Comparison of ENCODE assay signal across 20 cellular contexts in the genomic region with DNA sequence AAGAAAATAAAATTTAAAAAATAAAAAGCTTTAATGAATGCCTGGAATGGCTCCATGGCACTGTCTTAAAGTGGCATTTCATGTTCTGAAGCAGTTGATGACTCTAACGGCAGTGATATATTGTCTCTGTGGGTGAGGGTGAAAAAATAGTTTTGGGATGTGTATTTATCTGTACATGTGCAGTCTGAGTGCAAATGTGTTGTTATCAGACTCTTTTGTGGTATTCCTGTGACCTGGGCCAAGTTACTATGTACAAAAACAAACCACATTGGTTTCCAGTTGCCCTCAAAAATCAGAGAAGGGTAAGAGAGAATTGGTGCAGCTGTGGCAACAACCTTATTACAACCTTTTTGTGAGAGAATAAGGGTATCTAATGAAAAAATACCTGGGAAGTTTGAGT.
DNase-seq lines count a peak whose midpoint lies in the region; ATAC-seq, FAIRE-seq and TF ChIP-seq lines count a peak whose summit lies in the region.
"Had no signal": no experiment of that assay in that cellular context is flagged by ENCODE, and none has a peak within 500 bp of the region (broad histone marks: within the 10 kb centered on the region; RNA-seq: fewer than 3 reads in every experiment).

No MANE protein-coding gene starts in this region.

- no peak overlapping the region for H3K27ac Mint-ChIP-seq in activated CD4-positive, alpha-beta memory T cell treated with anti-CD3 and anti-CD28 coated beads, Interleukin-2, amount 10 ng/mL, durations not matched to agents 7 days and 5 days
- H3K27ac Mint-ChIP-seq: activated naive CD8-positive, alpha-beta T cell treated with anti-CD3 and anti-CD28 coated beads for 36 hours; HFFc6; neural progenitor cell had no signal

- H3K36me3 Mint-ChIP-seq in activated CD4-positive, alpha-beta memory T cell treated with anti-CD3 and anti-CD28 coated beads, Interleukin-2, amount 10 ng/mL, durations not matched to agents 7 days and 5 days (ENCODE audit: low read depth) = no peaks in the 10 kb centered on the region
- H3K36me3 Mint-ChIP-seq: neural progenitor cell had no signal

- dilution Hi-C loops in keratinocyte (cut with MboI; ENCODE audit: extremely low pct_ligation_motif_present, low sequenced_read_pairs) = no loop called here

- TF ChIP-seq CTCF in DND-41 (IDR thresholded peaks at IDR 0.05; ENCODE audit: borderline replicate concordance, extremely low read depth, low read length, poor library complexity, severe bottlenecking) (no peak), keratinocyte (optimal IDR thresholded peaks at IDR 0.05 in 1 of 3, IDR thresholded peaks at IDR 0.05 in 1 of 3, conservative IDR thresholded peaks at IDR 0.05 in 1 of 3; ENCODE audit: extremely low read depth in 1 of 3, insufficient read depth in 2 of 3, low read length in 3 of 3) (no peak)

- no peak overlapping the region for H3K4me3 ChIP-seq in DND-41 (ENCODE audit: low read depth in 1 of 2, low read length in 2 of 2)
- no peak overlapping the region for H3K4me3 ChIP-seq in keratinocyte (ENCODE audit: control insufficient read depth in 2 of 3, extremely low read depth in 1 of 3, insufficient read depth in 2 of 3, low read depth in 1 of 3, low read length in 3 of 3)
- H3K4me3 ChIP-seq: left lung, neural progenitor cell, spleen had no signal

- H3K36me3 ChIP-seq in DND-41 (ENCODE audit: insufficient read depth, low read length) (no peaks in the 10 kb centered on the region), keratinocyte (ENCODE audit: control insufficient read depth in 2 of 2, extremely low read depth in 1 of 2, insufficient read depth in 2 of 2, low read length in 2 of 2) (no peaks in the 10 kb centered on the region)
- H3K36me3 ChIP-seq: left lung, neural progenitor cell, spleen had no signal

- H3K4me2 ChIP-seq in DND-41 (ENCODE audit: insufficient read depth, low read length) (no peak overlapping the region), keratinocyte (ENCODE audit: control insufficient read depth, extremely low read depth, insufficient read depth, low read depth, low read length) (no peak overlapping the region)
- H3K4me2 ChIP-seq: neural progenitor cell had no signal

- H3K9me3 ChIP-seq in DND-41 (ENCODE audit: insufficient read depth, low read length, severe bottlenecking) = no peaks in the 10 kb centered on the region
- no peaks in the 10 kb centered on the region for H3K9me3 ChIP-seq in keratinocyte (ENCODE audit: control insufficient read depth, low read depth, low read length)
- H3K9me3 ChIP-seq: left lung, spleen had no signal

- ATAC-seq in DND-41 (ENCODE audit: insufficient read depth, low read depth) = peak; percentile 97
- ATAC-seq: left lung had no signal

- H3K79me2 ChIP-seq in DND-41 (ENCODE audit: insufficient read depth, low read length) (no peaks in the 10 kb centered on the region), keratinocyte (ENCODE audit: control insufficient read depth, insufficient read depth, low read length) (no peaks in the 10 kb centered on the region)

- CTCF ChIA-PET in activated CD4-positive, alpha-beta memory T cell treated with anti-CD3 and anti-CD28 coated beads, Interleukin-2, amount 10 ng/mL, durations not matched to agents 7 days and 5 days (lab: Charles Lee) = no interaction called here

- H3K4me1 ChIP-seq in DND-41 (ENCODE audit: insufficient read depth, low read length) = peaks cover 28% of the 10 kb centered on the region
- no peaks in the 10 kb centered on the region for H3K4me1 ChIP-seq in keratinocyte (ENCODE audit: control insufficient read depth, extremely low read depth, insufficient read depth, low read length)
- H3K4me1 ChIP-seq: left lung, neural progenitor cell, spleen had no signal

- no peaks in the 10 kb centered on the region for H3K27me3 ChIP-seq in DND-41 (ENCODE audit: insufficient read depth, low read length, poor library complexity)
- no peaks in the 10 kb centered on the region for H3K27me3 ChIP-seq in keratinocyte (ENCODE audit: control insufficient read depth, extremely low read depth, insufficient read depth, low read length)
- H3K27me3 ChIP-seq: left lung, neural progenitor cell, spleen had no signal

- no peaks in the 10 kb centered on the region for H4K20me1 ChIP-seq in DND-41 (ENCODE audit: insufficient read depth, low read length)
- H4K20me1 ChIP-seq in keratinocyte (ENCODE audit: control insufficient read depth, extremely low read depth, insufficient read depth, low read length) = no peaks in the 10 kb centered on the region

- H3K9ac ChIP-seq in DND-41 (ENCODE audit: low read depth, low read length) = no peak overlapping the region
- no peak overlapping the region for H3K9ac ChIP-seq in keratinocyte (ENCODE audit: control insufficient read depth, extremely low read depth, insufficient read depth, low read length)
- H3K9ac ChIP-seq: neural progenitor cell had no signal

- no peaks in the 10 kb centered on the region for H3K9me3 Mint-ChIP-seq in activated CD4-positive, alpha-beta memory T cell treated with anti-CD3 and anti-CD28 coated beads, Interleukin-2, amount 10 ng/mL, durations not matched to agents 7 days and 5 days
- H3K9me3 Mint-ChIP-seq: CD8-positive, alpha-beta memory T cell; HFFc6 had no signal

- DNase-seq in DND-41 (peak; percentile 49), NAMALWA (ENCODE audit: low spot score) (peak; percentile 34), astrocyte of the hippocampus (ENCODE audit: low read depth, low spot score) (peak; percentile 73), keratinocyte (ENCODE audit: low read depth, low spot score) (no peak), Kasumi-1 (lab: John Stamatoyannopoulos, UW) (no peak), urothelium cell line (ENCODE audit: low spot score) (no peak), D341Med (ENCODE audit: low spot score) (no peak)
- no peak for DNase-seq in activated CD4-positive, alpha-beta memory T cell treated with anti-CD3 and anti-CD28 coated beads, Interleukin-2, amount 10 ng/mL, durations not matched to agents 7 days and 5 days
- DNase-seq: activated CD4-positive, CD25-positive, alpha-beta regulatory T cell treated with anti-CD3 and anti-CD28 coated beads, Interleukin-2, amount 50 U/mL, for 72 hours; activated naive CD8-positive, alpha-beta T cell treated with anti-CD3 and anti-CD28 coated beads for 36 hours; HFFc6; Karpas-422; left lung; midbrain; NCI-H1417 treated with DMSO at 0.1 percent for 48 hours; NCI-H69; spleen had no signal

- no peaks in the 10 kb centered on the region for H3K9me1 ChIP-seq in keratinocyte (ENCODE audit: control insufficient read depth, extremely low read depth, insufficient read depth, low read length)

- no peak overlapping the region for H3K4me3 Mint-ChIP-seq in activated CD4-positive, alpha-beta memory T cell treated with anti-CD3 and anti-CD28 coated beads, Interleukin-2, amount 10 ng/mL, durations not matched to agents 7 days and 5 days
- H3K4me3 Mint-ChIP-seq: activated naive CD8-positive, alpha-beta T cell treated with anti-CD3 and anti-CD28 coated beads for 36 hours; HFFc6; neural progenitor cell had no signal

- H3K27ac ChIP-seq in DND-41 (ENCODE audit: low read length) (peak overlapping the region; percentile 39; the same call in 1 of the 2 replicates), keratinocyte (ENCODE audit: control insufficient read depth, insufficient read depth, low read length) (no peak overlapping the region)
- H3K27ac ChIP-seq: left lung, neural progenitor cell, spleen had no signal

- FAIRE-seq in keratinocyte (lab: Jason Lieb, UNC) (peak; percentile 53), urothelium cell line (lab: Jason Lieb, UNC) (no peak)
- FAIRE-seq: bronchial epithelial cell had no signal

- H3K4me1 Mint-ChIP-seq in activated CD4-positive, alpha-beta memory T cell treated with anti-CD3 and anti-CD28 coated beads, Interleukin-2, amount 10 ng/mL, durations not matched to agents 7 days and 5 days = peaks cover 4% of the 10 kb centered on the region
- H3K4me1 Mint-ChIP-seq: neural progenitor cell had no signal

- peaks cover 6% of the 10 kb centered on the region for H3K27me3 Mint-ChIP-seq in activated CD4-positive, alpha-beta memory T cell treated with anti-CD3 and anti-CD28 coated beads, Interleukin-2, amount 10 ng/mL, durations not matched to agents 7 days and 5 days
- H3K27me3 Mint-ChIP-seq: activated naive CD8-positive, alpha-beta T cell treated with anti-CD3 and anti-CD28 coated beads for 36 hours; CD8-positive, alpha-beta memory T cell had no signal

- POLR2A ChIA-PET in activated CD4-positive, alpha-beta memory T cell treated with anti-CD3 and anti-CD28 coated beads, Interleukin-2, amount 10 ng/mL, durations not matched to agents 7 days and 5 days (lab: Charles Lee) = no interaction called here

- H2AFZ ChIP-seq in DND-41 (ENCODE audit: low read depth, low read length) = no peak overlapping the region
- peak overlapping the region; percentile 14 for H2AFZ ChIP-seq in keratinocyte (ENCODE audit: control insufficient read depth, low read length)
- H2AFZ ChIP-seq: neural progenitor cell had no signal

Comparison
In these comparisons a context has a peak if more than half of its experiments do, and no peak if none do; other contexts are left out.
1. DNase-seq: peak in DND-41 (single experiment), NAMALWA (single experiment) and astrocyte of the hippocampus (single experiment); none in keratinocyte (single experiment), Kasumi-1 (0 of 2), activated CD4-positive, alpha-beta memory T cell treated with anti-CD3 and anti-CD28 coated beads, Interleukin-2, amount 10 ng/mL, durations not matched to agents 7 days and 5 days (single experiment), urothelium cell line (single experiment) and D341Med (single experiment).